Comparison of ENCODE assay signal across 9 cellular contexts in the genomic region with DNA sequence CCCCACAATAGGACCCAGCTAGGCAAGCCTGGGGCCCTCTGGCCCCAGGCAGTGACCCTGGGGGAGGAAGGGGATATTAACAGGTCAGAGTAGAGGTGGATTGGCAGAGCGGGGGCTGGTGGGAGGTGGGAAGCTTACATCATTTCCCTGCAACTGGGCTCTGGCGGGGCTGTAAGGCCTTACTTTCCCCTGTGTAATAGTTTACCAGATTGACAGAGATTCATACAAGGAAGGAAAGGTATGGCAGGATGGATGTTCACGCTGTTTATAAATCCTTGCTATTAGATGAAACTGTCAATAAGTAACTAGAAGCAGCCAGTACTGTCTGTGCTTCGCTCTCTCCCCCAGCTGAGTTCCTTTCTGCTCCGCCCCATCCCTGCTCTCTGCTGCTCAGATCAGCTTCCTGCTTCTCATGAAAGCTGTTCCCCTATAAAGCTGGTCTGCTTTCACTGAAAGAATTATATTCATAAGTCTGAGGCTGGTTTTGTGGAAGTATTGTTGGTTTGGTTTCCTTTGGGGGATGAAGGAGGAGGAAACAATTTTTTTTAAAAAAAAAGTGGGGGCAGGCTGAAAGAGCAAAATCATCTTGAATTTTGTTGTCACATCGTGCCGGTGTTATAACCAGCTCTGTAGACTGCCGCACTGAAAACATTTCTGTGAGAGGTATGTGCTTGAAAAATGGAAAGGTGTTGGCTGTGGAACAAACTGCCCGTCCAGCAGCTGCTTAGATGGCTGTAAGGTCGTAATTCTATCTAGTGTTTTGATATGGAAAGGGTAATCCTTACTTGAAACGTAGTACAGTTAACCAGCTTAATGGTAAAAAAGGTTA.
DNase-seq lines count a peak whose midpoint lies in the region; ATAC-seq, FAIRE-seq and TF ChIP-seq lines count a peak whose summit lies in the region.
"Had no signal": no experiment of that assay in that cellular context is flagged by ENCODE, and none has a peak within 500 bp of the region (broad histone marks: within the 10 kb centered on the region; RNA-seq: fewer than 3 reads in every experiment).

No MANE protein-coding gene starts in this region.

- FAIRE-seq in bronchial epithelial cell (lab: Jason Lieb, UNC), result no peak
- FAIRE-seq: colon had no signal

- H3K4me3 ChIP-seq in HUES6 (ENCODE audit: low read depth, low read length) (peak overlapping the region; percentile 50), bronchial epithelial cell (ENCODE audit: low read depth, low read length) (peak overlapping the region; percentile 22)

- H3K36me3 ChIP-seq in HUES6 (ENCODE audit: control insufficient read depth, insufficient read depth, low read length) (peaks cover 5% of the 10 kb centered on the region; the same call in 1 of the 2 replicates), bronchial epithelial cell (ENCODE audit: control insufficient read depth, insufficient read depth, low read length) (no peaks in the 10 kb centered on the region)

- no peak for TF ChIP-seq CTCF in bronchial epithelial cell (IDR thresholded peaks at IDR 0.05; ENCODE audit: insufficient read depth, low read length, severe bottlenecking)

- H3K27ac ChIP-seq in HUES6 (ENCODE audit: low read depth, low read length), result peak overlapping the region; percentile 80

- peaks cover 4% of the 10 kb centered on the region; the same call in 1 of the 2 replicates for H3K9me3 ChIP-seq in HUES6 (ENCODE audit: control insufficient read depth, insufficient read depth, low read depth, low read length)

- no peaks in the 10 kb centered on the region for H3K27me3 ChIP-seq in HUES6 (ENCODE audit: control insufficient read depth, insufficient read depth, low read length)
- no peaks in the 10 kb centered on the region for H3K27me3 ChIP-seq in bronchial epithelial cell (ENCODE audit: control insufficient read depth, insufficient read depth, low read length)

- peak; percentile 89 for ATAC-seq in GM21515 (IDR thresholded peaks at IDR 0.05; ENCODE audit: unreplicated experiment)

- peak overlapping the region; percentile 75 for H3K9ac ChIP-seq in HUES6 (ENCODE audit: low read length)

- H3K4me1 ChIP-seq in HUES6 (ENCODE audit: control insufficient read depth, insufficient read depth, low read length), result peaks cover 50% of the 10 kb centered on the region

- DNase-seq in DMS53 treated with DMSO at 0.1 percent for 48 hours (lab: John Stamatoyannopoulos, UW; ENCODE audit: unreplicated experiment) (peak; percentile 55), UCSD-AML1 (lab: John Stamatoyannopoulos, UW; ENCODE audit: unreplicated experiment) (peak; percentile 67), bronchial epithelial cell (ENCODE audit: low read depth) (peak; percentile 52), islet precursor cell (peak; percentile 76), DMS114 treated with DMSO at 0.1 percent for 48 hours (lab: John Stamatoyannopoulos, UW; ENCODE audit: unreplicated experiment) (no peak)
- DNase-seq in stimulated activated CD4-positive, alpha-beta T cell treated with anti-CD3 and anti-CD28 coated beads, Interleukin-12 subunit alpha, Interleukin-12 subunit beta, amount 100 ng/mL, for 48 hours (ENCODE audit: low read depth in 2 of 3, low spot score in 1 of 3), result peak in 2 of 3 donors; percentile 26 to 28
